In the genomic region with DNA sequence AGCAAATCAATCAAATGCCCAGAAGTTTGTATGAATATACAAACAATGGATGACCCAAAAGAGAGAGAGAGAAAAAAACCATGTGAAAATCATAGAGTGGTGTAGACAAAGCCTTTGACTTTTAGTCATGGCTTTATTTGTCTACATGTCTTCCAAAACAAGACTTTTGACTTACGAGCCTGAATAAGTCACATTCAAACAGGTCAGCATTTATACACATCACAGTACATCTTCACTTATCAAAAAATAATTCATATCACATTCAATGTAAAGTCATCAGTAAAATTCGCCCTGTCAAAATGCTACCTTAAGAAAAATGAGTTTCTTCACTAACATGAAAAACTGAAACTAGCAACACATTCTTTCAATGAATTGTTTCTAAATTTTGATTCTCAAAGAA, we compare ENCODE assay signal across 11 cellular contexts. TPM values are rescaled to one million over a fixed set of nuclear protein-coding genes. Genes with fewer than 3 reads are reported as not detected.
DNase-seq lines count a peak whose midpoint lies in the region; ATAC-seq and TF ChIP-seq lines count a peak whose summit lies in the region.
"Had no signal": no experiment of that assay in that cellular context is flagged by ENCODE, and none has a peak within 500 bp of the region (broad histone marks: within the 10 kb centered on the region; RNA-seq: fewer than 3 reads in every experiment).

No MANE protein-coding gene starts in this region.

- peak overlapping the region; percentile 94 for H3K4me3 Mint-ChIP-seq in activated naive CD4-positive, alpha-beta T cell treated with anti-CD3 and anti-CD28 coated beads for 36 hours
- H3K4me3 Mint-ChIP-seq in activated B cell treated with CpG ODN at 0.5 μM for 24 hours = peak overlapping the region; percentile 94

- TF ChIP-seq EP300 in suprapubic skin (IDR thresholded peaks at IDR 0.05) = no peak

- intact Hi-C loops in activated naive CD4-positive, alpha-beta T cell treated with anti-CD3 and anti-CD28 coated beads for 36 hours (cut with micrococcal nuclease) = loop anchor here (5.0 kb wide), 4 partner anchors 244 to 1074 kb away; a partner anchor contains a TSS
- intact Hi-C loops in activated B cell treated with CpG ODN at 0.5 μM for 24 hours (cut with micrococcal nuclease) = loop anchor here (10.0 kb wide), 2 partner anchors 1152 to 1912 kb away; a partner anchor contains a TSS

- in situ Hi-C loops in KBM-7 (cut with MboI; ENCODE audit: low pct_unique_long_range_greater_than_20kb, low sequenced_read_pairs) = no loop called here

- CTCF ChIA-PET in activated naive CD4-positive, alpha-beta T cell treated with anti-CD3 and anti-CD28 coated beads for 36 hours (lab: Charles Lee) = interaction anchor here (1.0 to 1.6 kb wide), 3 partner anchors 12 to 18 kb away, joined by 3 to 10 read pairs (median 3); no protein-coding TSS in a partner anchor
- CTCF ChIA-PET in activated B cell treated with CpG ODN at 0.5 μM for 24 hours (lab: Charles Lee) = interaction anchor here (0.8 to 1.4 kb wide), 3 partner anchors 16 to 19 kb away, joined by 3 to 8 read pairs (median 3); no protein-coding TSS in a partner anchor

- peaks cover 65% of the 10 kb centered on the region for H3K4me1 Mint-ChIP-seq in activated naive CD4-positive, alpha-beta T cell treated with anti-CD3 and anti-CD28 coated beads for 36 hours (ENCODE audit: low read depth)
- peaks cover 80% of the 10 kb centered on the region for H3K4me1 Mint-ChIP-seq in activated B cell treated with CpG ODN at 0.5 μM for 24 hours

- peak overlapping the region; percentile 41 for H3K27ac Mint-ChIP-seq in activated naive CD4-positive, alpha-beta T cell treated with anti-CD3 and anti-CD28 coated beads for 36 hours
- H3K27ac Mint-ChIP-seq in activated naive CD4-positive, alpha-beta T cell treated with anti-CD3 and anti-CD28 coated beads, Interleukin-2, amount 50 U/mL, for 72 hours = peak overlapping the region in 1 of 2 donors; percentile 98
- peak overlapping the region; percentile 99 for H3K27ac Mint-ChIP-seq in activated B cell treated with CpG ODN at 0.5 μM for 24 hours

- peaks cover 10% of the 10 kb centered on the region for H3K4me1 ChIP-seq in foreskin keratinocyte
- H3K4me1 ChIP-seq in suprapubic skin = peaks cover 38% of the 10 kb centered on the region

- POLR2A ChIA-PET in activated B cell treated with CpG ODN at 0.5 μM for 24 hours (lab: Charles Lee) = interaction anchor here (2.9 kb wide), 1 partner anchor 13 kb away, joined by 16 read pairs; no protein-coding TSS in a partner anchor

- TF ChIP-seq CTCF in activated B cell treated with CpG ODN at 0.5 μM for 24 hours (IDR thresholded peaks at IDR 0.05) (no peak), foreskin keratinocyte (conservative IDR thresholded peaks at IDR 0.05) (no peak), suprapubic skin (IDR thresholded peaks at IDR 0.05) (no peak)

- H3K9me3 Mint-ChIP-seq in activated naive CD4-positive, alpha-beta T cell treated with anti-CD3 and anti-CD28 coated beads for 36 hours = no peaks in the 10 kb centered on the region
- peaks cover 0 to 5% of the 10 kb centered on the region in 2 donors for H3K9me3 Mint-ChIP-seq in activated naive CD4-positive, alpha-beta T cell treated with anti-CD3 and anti-CD28 coated beads, Interleukin-2, amount 50 U/mL, for 72 hours
- H3K9me3 Mint-ChIP-seq in activated B cell treated with CpG ODN at 0.5 μM for 24 hours = no peaks in the 10 kb centered on the region

- H3K27ac ChIP-seq in foreskin keratinocyte = peak overlapping the region; percentile 99
- H3K27ac ChIP-seq in suprapubic skin = no peak overlapping the region

- H3K4me3 ChIP-seq in suprapubic skin = peak overlapping the region; percentile 91

- DNase-seq in activated naive CD4-positive, alpha-beta T cell treated with anti-CD3 and anti-CD28 coated beads for 36 hours = no peak
- DNase-seq in activated naive CD4-positive, alpha-beta T cell treated with anti-CD3 and anti-CD28 coated beads, Interleukin-2, amount 50 U/mL, for 72 hours (ENCODE audit: low spot score in 2 of 2) = no peak
- no peak for DNase-seq in activated B cell treated with CpG ODN at 0.5 μM for 24 hours
- DNase-seq in foreskin keratinocyte = no peak
- DNase-seq in suprapubic skin (ENCODE audit: low spot score in 2 of 2) = no peak
- no peak for DNase-seq in hypothalamus (lab: John Stamatoyannopoulos, UW)
- DNase-seq in KBM-7 = no peak
- DNase-seq: GF-D8, glutamatergic neuron, NCI-H748 treated with DMSO at 0.1 percent for 48 hours had no signal

- no peak for TF ChIP-seq POLR2A in suprapubic skin (IDR thresholded peaks at IDR 0.05)

- ATAC-seq in activated naive CD4-positive, alpha-beta T cell treated with anti-CD3 and anti-CD28 coated beads, Interleukin-2, amount 50 U/mL, for 72 hours = no peak
- ATAC-seq in activated B cell treated with CpG ODN at 0.5 μM for 24 hours (ENCODE audit: low read depth) = no peak
- no peak for ATAC-seq in foreskin keratinocyte
- no peak for ATAC-seq in GM21619 (IDR thresholded peaks at IDR 0.05; ENCODE audit: unreplicated experiment)

- H3K36me3 ChIP-seq in suprapubic skin = no peaks in the 10 kb centered on the region

- H3K27me3 ChIP-seq in foreskin keratinocyte (no peaks in the 10 kb centered on the region), suprapubic skin (no peaks in the 10 kb centered on the region)

- no peaks in the 10 kb centered on the region for H3K27me3 Mint-ChIP-seq in activated naive CD4-positive, alpha-beta T cell treated with anti-CD3 and anti-CD28 coated beads for 36 hours (ENCODE audit: low read depth)
- H3K27me3 Mint-ChIP-seq in activated B cell treated with CpG ODN at 0.5 μM for 24 hours = no peaks in the 10 kb centered on the region

- H3K36me3 Mint-ChIP-seq in activated naive CD4-positive, alpha-beta T cell treated with anti-CD3 and anti-CD28 coated beads for 36 hours (ENCODE audit: low read depth) = peaks cover 17% of the 10 kb centered on the region
- H3K36me3 Mint-ChIP-seq in activated naive CD4-positive, alpha-beta T cell treated with anti-CD3 and anti-CD28 coated beads, Interleukin-2, amount 50 U/mL, for 72 hours = peaks cover 24 to 27% of the 10 kb centered on the region in 2 donors
- peaks cover 33% of the 10 kb centered on the region for H3K36me3 Mint-ChIP-seq in activated B cell treated with CpG ODN at 0.5 μM for 24 hours (ENCODE audit: low read depth)

- 71% methylated on average over 2 of the region's 2 CpGs for WGBS in suprapubic skin

- no peaks in the 10 kb centered on the region for H3K9me3 ChIP-seq in suprapubic skin

RNA-seq across cellular contexts. Expression of a gene that starts 1.9 kb away (rescaled TPM):
- 10 to 100 TPM; 33.8 to 34.6 TPM for total RNA-seq in activated naive CD4-positive, alpha-beta T cell treated with anti-CD3 and anti-CD28 coated beads for 36 hours
- total RNA-seq in activated naive CD4-positive, alpha-beta T cell treated with anti-CD3 and anti-CD28 coated beads, Interleukin-2, amount 50 U/mL, for 72 hours = 10 to 100 TPM; 29.2 to 39.1 TPM
- 61.8 and 63.0 TPM in 2 replicates for total RNA-seq in activated B cell treated with CpG ODN at 0.5 μM for 24 hours
- total RNA-seq in foreskin keratinocyte = 29.7 and 37.9 TPM in 2 replicates
- polyA plus RNA-seq in foreskin keratinocyte = 12.1 and 14.5 TPM in 2 replicates
- 10 to 100 TPM in 3 of 4 donors, 1 to 10 TPM in 1; 8.7 to 20.7 (median 16.2) TPM for total RNA-seq in suprapubic skin

RNA-seq across cellular contexts. Expression of a gene that starts 27.3 kb away (rescaled TPM):
- total RNA-seq in activated naive CD4-positive, alpha-beta T cell treated with anti-CD3 and anti-CD28 coated beads for 36 hours = 10 to 100 TPM; 36.7 to 40.2 TPM
- 10 to 100 TPM; 38.5 to 44.9 TPM for total RNA-seq in activated naive CD4-positive, alpha-beta T cell treated with anti-CD3 and anti-CD28 coated beads, Interleukin-2, amount 50 U/mL, for 72 hours
- total RNA-seq in activated B cell treated with CpG ODN at 0.5 μM for 24 hours = 31.3 and 33.9 TPM in 2 replicates
- total RNA-seq in foreskin keratinocyte = 7.5 and 9.2 TPM in 2 replicates
- 4.8 and 5.0 TPM in 2 replicates for polyA plus RNA-seq in foreskin keratinocyte
- 10 to 100 TPM in 3 of 4 donors, 1 to 10 TPM in 1; 8.2 to 29.0 (median 19.2) TPM for total RNA-seq in suprapubic skin
